ENCODE assay signal across 27 cellular contexts in the genomic region with DNA sequence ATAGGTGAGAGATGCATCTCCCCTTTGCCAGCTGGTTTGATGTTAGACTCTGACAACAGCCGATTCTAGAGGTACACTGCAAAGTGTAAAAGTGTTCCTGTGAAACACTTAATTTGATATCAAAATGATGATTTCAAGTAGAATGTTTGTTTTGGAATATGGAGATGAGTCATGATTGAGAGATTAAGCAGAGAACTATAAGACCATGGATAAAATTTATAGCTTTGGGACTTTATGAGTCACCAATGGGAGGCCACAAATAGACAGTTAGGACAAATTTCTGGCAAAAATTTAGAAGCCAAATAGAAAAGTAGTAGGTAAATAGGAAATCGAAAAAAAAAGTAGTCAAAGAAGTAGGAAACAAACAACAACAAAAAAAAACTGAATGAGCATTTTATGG.
"Had no signal": no experiment of that assay in that cellular context is flagged by ENCODE, and none has a peak within 500 bp of the region (broad histone marks: within the 10 kb centered on the region; RNA-seq: fewer than 3 reads in every experiment).

No MANE protein-coding gene starts in this region.

- DNase-seq: activated CD4-positive, alpha-beta memory T cell treated with anti-CD3 and anti-CD28 coated beads, Interleukin-2, amount 10 ng/mL, durations not matched to agents 7 days and 5 days; activated CD4-positive, alpha-beta T cell treated with anti-CD3 and anti-CD28 coated beads, Interleukin-2, amount 10 ng/mL, durations not matched to agents 24 days and 14 days; activated CD4-positive, CD25-positive, alpha-beta regulatory T cell treated with anti-CD3 and anti-CD28 coated beads, Interleukin-2, amount 50 U/mL, for 72 hours; activated CD8-positive, alpha-beta memory T cell treated with anti-CD3 and anti-CD28 coated beads, Interleukin-2, amount 50 U/mL, for 48 hours; activated gamma-delta T cell; activated naive CD4-positive, alpha-beta T cell treated with anti-CD3 and anti-CD28 coated beads, Interleukin-2, amount 10 ng/mL, durations not matched to agents 7 days and 5 days; activated naive CD8-positive, alpha-beta T cell treated with anti-CD3 and anti-CD28 coated beads, Interleukin-2, amount 10 ng/mL, durations not matched to agents 7 days and 5 days; activated T-cell treated with anti-CD3 and anti-CD28 coated beads, Interleukin-2, amount 50 U/mL, for 24 hours; amygdala; endodermal cell; foreskin melanocyte; heart right ventricle; lower lobe of right lung; mucosa of descending colon; stimulated activated CD4-positive, alpha-beta T cell treated with anti-CD3 and anti-CD28 coated beads, Interleukin-1b, Interleukin-23, amount 100 ng/mL, for 48 hours; stimulated activated CD4-positive, alpha-beta T cell treated with anti-CD3 and anti-CD28 coated beads, Interleukin-4, amount 100 ng/mL, for 4 hours; stimulated activated CD8-positive, alpha-beta memory T cell treated with anti-CD3 and anti-CD28 coated beads, Interleukin-4, amount 100 ng/mL, for 48 hours; stimulated activated naive CD8-positive, alpha-beta T cell treated with anti-CD3 and anti-CD28 coated beads, Interleukin-15, amount 100 ng/mL, for 72 hours; T1000; thyroid gland had no signal

- FAIRE-seq: islet of Langerhans had no signal

- H3K4me3 ChIP-seq: heart right ventricle, left lung, lower lobe of right lung, mucosa of descending colon, right atrium auricular region, smooth muscle cell, thyroid gland had no signal

- ATAC-seq: esophagus mucosa; heart right ventricle; left lung; lower lobe of right lung; mucosa of descending colon; natural killer cell treated with Interleukin-12 subunit alpha and Interleukin-12 subunit beta and Interleukin-15 and Interleukin-18, amount 100 ng/mL, for 72 hours; stimulated activated memory B cell treated with anti-CD40 and anti-IgM and Interleukin-4, amounts not matched to agents 10 μg/mL and 1 μg/mL and 100 μg/mL, for 72 hours; stimulated activated naive CD8-positive, alpha-beta T cell treated with anti-CD3 and anti-CD28 coated beads, Interleukin-15, amount 100 ng/mL, for 72 hours had no signal

- H3K36me3 ChIP-seq: heart right ventricle, left lung, lower lobe of right lung, right atrium auricular region, thyroid gland had no signal

- H3K27me3 ChIP-seq: heart right ventricle, left lung, right atrium auricular region, thyroid gland had no signal
